Comparison of ENCODE assay signal across 8 cellular contexts in genomic region chr18:79396431-79397287, GRCh38. TPM values are rescaled to one million over a fixed set of nuclear protein-coding genes. Genes with fewer than 3 reads are reported as not detected.
DNase-seq lines count a peak whose midpoint lies in the region; ATAC-seq, FAIRE-seq and TF ChIP-seq lines count a peak whose summit lies in the region.

No MANE protein-coding gene starts in this region.

- H2AFZ ChIP-seq in MM.1S (ENCODE audit: low read length), result no peak overlapping the region

- POLR2A ChIA-PET in activated CD4-positive, alpha-beta T cell treated with anti-CD3 and anti-CD28 coated beads for 36 hours (lab: Charles Lee), result interaction anchor here (1.5 to 6.0 kb wide), 3 partner anchors 9 to 127 kb away, joined by 3 to 44 read pairs (median 11); no protein-coding TSS in a partner anchor

- no peaks in the 10 kb centered on the region for H3K79me2 ChIP-seq in MM.1S (ENCODE audit: low read length)

- H3K9me3 Mint-ChIP-seq in activated CD4-positive, alpha-beta T cell treated with anti-CD3 and anti-CD28 coated beads for 36 hours (ENCODE audit: low read depth), result no peaks in the 10 kb centered on the region

- TF ChIP-seq CTCF in MM.1S (IDR thresholded peaks at IDR 0.05; ENCODE audit: low read length), result no peak

- H3K27me3 ChIP-seq in MM.1S (replicated peaks; ENCODE audit: insufficient read depth, low read length) (peaks cover 4% of the 10 kb centered on the region; the same call in 1 of the 2 replicates), right cardiac atrium (ENCODE audit: control insufficient read depth, insufficient read depth) (no peaks in the 10 kb centered on the region), small intestine (ENCODE audit: control insufficient read depth in 2 of 2, insufficient read depth in 2 of 2, low read length in 2 of 2) (peaks cover 0 to 11% of the 10 kb centered on the region in 2 donors)

- no peak for ATAC-seq in activated CD4-positive, alpha-beta T cell treated with anti-CD3 and anti-CD28 coated beads for 36 hours
- ATAC-seq in right cardiac atrium, result peak; percentile 1 to 7

- H3K27ac ChIP-seq in MM.1S (ENCODE audit: low read length), result no peak overlapping the region
- H3K27ac ChIP-seq in right cardiac atrium (ENCODE audit: low read length), result no peak overlapping the region
- H3K27ac ChIP-seq in small intestine (ENCODE audit: low read depth in 1 of 2, low read length in 1 of 2), result peak overlapping the region in 1 of 2 donors; percentile 38

- peak overlapping the region; percentile 73 for H3K4me3 Mint-ChIP-seq in activated CD4-positive, alpha-beta T cell treated with anti-CD3 and anti-CD28 coated beads for 36 hours

- H3K9ac ChIP-seq in MM.1S (ENCODE audit: low read length), result no peak overlapping the region

- peak overlapping the region; percentile 51 for H3K27ac Mint-ChIP-seq in activated CD4-positive, alpha-beta T cell treated with anti-CD3 and anti-CD28 coated beads for 36 hours

- H3K9me3 ChIP-seq in MM.1S (replicated peaks; ENCODE audit: insufficient read depth, low read length) (no peaks in the 10 kb centered on the region), right cardiac atrium (ENCODE audit: control insufficient read depth, low read length) (no peaks in the 10 kb centered on the region), small intestine (ENCODE audit: control insufficient read depth, low read depth) (no peaks in the 10 kb centered on the region)

- no peaks in the 10 kb centered on the region for H4K20me1 ChIP-seq in MM.1S (ENCODE audit: insufficient read depth, low read length)

- intact Hi-C loops in activated CD4-positive, alpha-beta T cell treated with anti-CD3 and anti-CD28 coated beads for 36 hours (cut with DNase I, micrococcal nuclease), result loop anchor here in 1 of 2 experiments (10.0 kb wide), 1 partner anchor 568 kb away; the partner anchor contains the start of gene HSBP1L1
- intact Hi-C loops in right cardiac atrium (cut with DNase I), result loop anchor here in 1 of 4 donors (2.0 kb wide), 1 partner anchor 62 kb away; no protein-coding TSS in a partner anchor

- peaks cover 20% of the 10 kb centered on the region for H3K4me1 Mint-ChIP-seq in activated CD4-positive, alpha-beta T cell treated with anti-CD3 and anti-CD28 coated beads for 36 hours

- peak overlapping the region; percentile 39; the same call in 1 of the 2 replicates for H3K4me2 ChIP-seq in MM.1S (ENCODE audit: low read depth, low read length)

- no peak overlapping the region; the same call in 1 of the 2 replicates for H3K4me3 ChIP-seq in MM.1S (ENCODE audit: low read length)
- H3K4me3 ChIP-seq in right cardiac atrium (ENCODE audit: low read length), result peak overlapping the region; percentile 60
- H3K4me3 ChIP-seq in small intestine (ENCODE audit: low read depth in 1 of 2, low read length in 2 of 2), result peak overlapping the region; percentile 30 to 43

- H3K27me3 Mint-ChIP-seq in activated CD4-positive, alpha-beta T cell treated with anti-CD3 and anti-CD28 coated beads for 36 hours, result peaks cover 3% of the 10 kb centered on the region

- H3K36me3 Mint-ChIP-seq in activated CD4-positive, alpha-beta T cell treated with anti-CD3 and anti-CD28 coated beads for 36 hours (ENCODE audit: low read depth), result peaks cover 27% of the 10 kb centered on the region

- no peak for FAIRE-seq in small intestine (lab: Jason Lieb, UNC)

- no peaks in the 10 kb centered on the region for H3K4me1 ChIP-seq in MM.1S (ENCODE audit: low read length)
- H3K4me1 ChIP-seq in right cardiac atrium (ENCODE audit: control insufficient read depth, insufficient read depth, low read length), result peaks cover 6% of the 10 kb centered on the region
- peaks cover 1 to 7% of the 10 kb centered on the region in 2 donors for H3K4me1 ChIP-seq in small intestine (ENCODE audit: control insufficient read depth in 2 of 2, insufficient read depth in 1 of 2, low read depth in 1 of 2, low read length in 1 of 2)

- no peaks in the 10 kb centered on the region for H3F3A ChIP-seq in MM.1S (ENCODE audit: insufficient read depth, low read length)

- no peaks in the 10 kb centered on the region for H3K36me3 ChIP-seq in MM.1S (replicated peaks; ENCODE audit: insufficient read depth, low read length)
- no peaks in the 10 kb centered on the region for H3K36me3 ChIP-seq in small intestine (ENCODE audit: control insufficient read depth in 2 of 2, insufficient read depth in 2 of 2, low read length in 2 of 2)

- H3K9me2 ChIP-seq in MM.1S (replicated peaks; ENCODE audit: insufficient read depth, low read length), result no peaks in the 10 kb centered on the region

- CTCF ChIA-PET in activated CD4-positive, alpha-beta T cell treated with anti-CD3 and anti-CD28 coated beads for 36 hours (lab: Charles Lee), result interaction anchor here (0.7 to 2.1 kb wide), 5 partner anchors 15 to 342 kb away, joined by 3 to 10 read pairs (median 6); no protein-coding TSS in a partner anchor

- WGBS in right cardiac atrium, result 13% methylated on average over 68 of the region's 69 CpGs
- 5 to 12% (median 9%) methylated on average over 43 to 69 of the region's 69 CpGs for WGBS in small intestine, 3 donors

- DNase-seq in activated CD4-positive, alpha-beta T cell treated with anti-CD3 and anti-CD28 coated beads for 36 hours, result peak; percentile 73
- no peak for DNase-seq in activated CD4-positive, alpha-beta T cell treated with anti-CD3 and anti-CD28 coated beads, Interleukin-2, amount 50 U/mL, for 4 hours
- DNase-seq in MM.1S, result no peak
- DNase-seq in activated naive CD4-positive, alpha-beta T cell treated with anti-CD3 and anti-CD28 coated beads, Interleukin-2, amount 50 U/mL, for 16 hours, result peak; percentile 55
- peak; percentile 72 to 90 (median 87) for DNase-seq in right cardiac atrium
- no peak for DNase-seq in small intestine
- DNase-seq in NCI-H1694 (lab: John Stamatoyannopoulos, UW), result no peak
- DNase-seq in putamen (ENCODE audit: low spot score), result no peak

RNA-seq across cellular contexts. Expression of gene NFATC1, which starts 0.9 kb away (rescaled TPM):
- 100 to 1,000 TPM in 1 of 2 experiments, 10 to 100 TPM in 1; 96.0 to 104 TPM for total RNA-seq in activated CD4-positive, alpha-beta T cell treated with anti-CD3 and anti-CD28 coated beads for 36 hours
- total RNA-seq in right cardiac atrium, result 10 to 100 TPM; 20.1 to 25.3 (median 20.8) TPM
- polyA plus RNA-seq in right cardiac atrium (14.7 TPM), small intestine (1 to 10 TPM in 2 of 3 donors, under 1 TPM in 1; 0.67 to 5.9 (median 2.2) TPM)

Comparison
In these comparisons a context has a peak if more than half of its experiments do, and no peak if none do; other contexts are left out.
1. DNase-seq: peak in activated CD4-positive, alpha-beta T cell treated with anti-CD3 and anti-CD28 coated beads for 36 hours (single experiment), activated naive CD4-positive, alpha-beta T cell treated with anti-CD3 and anti-CD28 coated beads, Interleukin-2, amount 50 U/mL, for 16 hours (single experiment) and right cardiac atrium (3 of 3); none in activated CD4-positive, alpha-beta T cell treated with anti-CD3 and anti-CD28 coated beads, Interleukin-2, amount 50 U/mL, for 4 hours (0 of 2), MM.1S (single experiment), small intestine (single experiment), NCI-H1694 (single experiment) and putamen (single experiment).